Comparison of ENCODE assay signal across 22 cellular contexts in genomic region chr5:159005062-159005461, GRCh38.
DNase-seq lines count a peak whose midpoint lies in the region; ATAC-seq and TF ChIP-seq lines count a peak whose summit lies in the region.
"Had no signal": no experiment of that assay in that cellular context is flagged by ENCODE, and none has a peak within 500 bp of the region (broad histone marks: within the 10 kb centered on the region; RNA-seq: fewer than 3 reads in every experiment).

No MANE protein-coding gene starts in this region.

- no peak overlapping the region for H3K27ac Mint-ChIP-seq in Caco-2 (ENCODE audit: unreplicated experiment)
- no peak overlapping the region for H3K27ac Mint-ChIP-seq in activated naive CD8-positive, alpha-beta T cell treated with anti-CD3 and anti-CD28 coated beads, Interleukin-2, amount 50 U/mL, for 24 hours
- H3K27ac Mint-ChIP-seq: activated naive CD8-positive, alpha-beta T cell treated with anti-CD3 and anti-CD28 coated beads, Interleukin-2, amount 10 ng/mL, durations not matched to agents 7 days and 5 days; activated T-helper 1 cell treated with anti-CD3 and anti-CD28 coated beads, Interleukin-12 subunit alpha, Interleukin-12 subunit beta, Interleukin-2, Interleukin-4 antibody, amounts not matched to agents 30 ng/mL and 10 ng/mL and 1 ng/mL, durations not matched to agents 14 hours and 24 hours and 36 hours; CD4-positive, CD25-positive, alpha-beta regulatory T cell; neural progenitor cell; type B pancreatic cell had no signal

- no peaks in the 10 kb centered on the region for H3K36me3 Mint-ChIP-seq in Caco-2 (ENCODE audit: insufficient read depth, unreplicated experiment)
- H3K36me3 Mint-ChIP-seq in activated naive CD8-positive, alpha-beta T cell treated with anti-CD3 and anti-CD28 coated beads, Interleukin-2, amount 50 U/mL, for 24 hours (ENCODE audit: low read depth) = no peaks in the 10 kb centered on the region
- H3K36me3 Mint-ChIP-seq: activated naive CD8-positive, alpha-beta T cell treated with anti-CD3 and anti-CD28 coated beads, Interleukin-2, amount 10 ng/mL, durations not matched to agents 7 days and 5 days; CD4-positive, CD25-positive, alpha-beta regulatory T cell; neural progenitor cell had no signal

- ATAC-seq in GM19043 (IDR thresholded peaks at IDR 0.05; ENCODE audit: low read depth, unreplicated experiment) (peak; percentile 63), HG02870 (IDR thresholded peaks at IDR 0.05; ENCODE audit: unreplicated experiment) (peak; percentile 66), HG03045 (IDR thresholded peaks at IDR 0.05; ENCODE audit: unreplicated experiment) (no peak)
- no peak for ATAC-seq in activated naive CD8-positive, alpha-beta T cell treated with anti-CD3 and anti-CD28 coated beads, Interleukin-2, amount 50 U/mL, for 24 hours
- ATAC-seq: A549; activated CD4-positive, CD25-positive, alpha-beta regulatory T cell treated with anti-CD3 and anti-CD28 coated beads, Interleukin-2, amount 50 U/mL, for 24 hours; Panc1 had no signal

- H3K4me2 ChIP-seq in BLaER1 (peak overlapping the region; percentile 26), OCI-LY1 (ENCODE audit: low read length) (no peak overlapping the region; the same call in 1 of the 2 replicates)
- H3K4me2 ChIP-seq: A549, neural progenitor cell, SK-N-SH had no signal

- TF ChIP-seq CTCF in OCI-LY1 (IDR thresholded peaks at IDR 0.05; ENCODE audit: low read length) (no peak), Caco-2 (IDR thresholded peaks at IDR 0.05; ENCODE audit: insufficient read depth in 1 of 2, low read depth in 1 of 2, low read length in 1 of 2, severe bottlenecking in 1 of 2, unreplicated experiment in 1 of 2) (no peak)

- H3K9me3 Mint-ChIP-seq in Caco-2 (ENCODE audit: unreplicated experiment) = no peaks in the 10 kb centered on the region
- H3K9me3 Mint-ChIP-seq in activated naive CD8-positive, alpha-beta T cell treated with anti-CD3 and anti-CD28 coated beads, Interleukin-2, amount 50 U/mL, for 24 hours = no peaks in the 10 kb centered on the region
- H3K9me3 Mint-ChIP-seq: activated T-helper 1 cell treated with anti-CD3 and anti-CD28 coated beads, Interleukin-12 subunit alpha, Interleukin-12 subunit beta, Interleukin-2, Interleukin-4 antibody, amounts not matched to agents 30 ng/mL and 10 ng/mL and 1 ng/mL, durations not matched to agents 14 hours and 24 hours and 36 hours; neural progenitor cell; type B pancreatic cell had no signal

- DNase-seq in Caco-2 = no peak
- DNase-seq in activated CD8-positive, alpha-beta memory T cell treated with anti-CD3 and anti-CD28 coated beads for 24 hours = no peak
- DNase-seq in activated naive CD8-positive, alpha-beta T cell treated with anti-CD3 and anti-CD28 coated beads, Interleukin-2, amount 50 U/mL, for 24 hours = no peak
- DNase-seq: activated naive CD8-positive, alpha-beta T cell treated with anti-CD3 and anti-CD28 coated beads, Interleukin-2, amount 10 ng/mL, durations not matched to agents 7 days and 5 days; CD4-positive, CD25-positive, alpha-beta regulatory T cell; DMS153; dorsolateral prefrontal cortex; NCI-H1436 treated with DMSO at 0.1 percent for 48 hours; retina; SK-N-SH; T1000 had no signal

- intact Hi-C loops in Caco-2 (cut with micrococcal nuclease; ENCODE audit: unreplicated experiment) = no loop called here

- no peak overlapping the region for H2AFZ ChIP-seq in OCI-LY1 (ENCODE audit: low read length)
- H2AFZ ChIP-seq: neural progenitor cell had no signal

- no peaks in the 10 kb centered on the region for H3K4me1 Mint-ChIP-seq in Caco-2 (ENCODE audit: low read depth, unreplicated experiment)
- H3K4me1 Mint-ChIP-seq in activated naive CD8-positive, alpha-beta T cell treated with anti-CD3 and anti-CD28 coated beads, Interleukin-2, amount 50 U/mL, for 24 hours = peaks cover 22% of the 10 kb centered on the region
- H3K4me1 Mint-ChIP-seq: activated naive CD8-positive, alpha-beta T cell treated with anti-CD3 and anti-CD28 coated beads, Interleukin-2, amount 10 ng/mL, durations not matched to agents 7 days and 5 days had no signal

- H3K4me3 ChIP-seq in BLaER1 = no peak overlapping the region
- H3K4me3 ChIP-seq in OCI-LY1 (ENCODE audit: low read depth, low read length, poor library complexity, severe bottlenecking) = no peak overlapping the region
- no peak overlapping the region for H3K4me3 ChIP-seq in Caco-2 (ENCODE audit: low read depth, low read length)
- H3K4me3 ChIP-seq: A549, dorsolateral prefrontal cortex, neural progenitor cell had no signal

- H3K36me3 ChIP-seq in BLaER1 (peaks cover 87% of the 10 kb centered on the region), OCI-LY1 (ENCODE audit: insufficient read depth, low read length) (peaks cover 10% of the 10 kb centered on the region; the same call in 1 of the 2 replicates), Caco-2 (ENCODE audit: control insufficient read depth, insufficient read depth, low read length) (no peaks in the 10 kb centered on the region)
- H3K36me3 ChIP-seq: neural progenitor cell had no signal

- H3K4me3 Mint-ChIP-seq in Caco-2 (ENCODE audit: unreplicated experiment) = no peak overlapping the region
- no peak overlapping the region for H3K4me3 Mint-ChIP-seq in activated naive CD8-positive, alpha-beta T cell treated with anti-CD3 and anti-CD28 coated beads, Interleukin-2, amount 50 U/mL, for 24 hours
- H3K4me3 Mint-ChIP-seq: activated naive CD8-positive, alpha-beta T cell treated with anti-CD3 and anti-CD28 coated beads, Interleukin-2, amount 10 ng/mL, durations not matched to agents 7 days and 5 days; activated T-helper 1 cell treated with anti-CD3 and anti-CD28 coated beads, Interleukin-12 subunit alpha, Interleukin-12 subunit beta, Interleukin-2, Interleukin-4 antibody, amounts not matched to agents 30 ng/mL and 10 ng/mL and 1 ng/mL, durations not matched to agents 14 hours and 24 hours and 36 hours; CD4-positive, CD25-positive, alpha-beta regulatory T cell; neural progenitor cell; type B pancreatic cell had no signal

- no peaks in the 10 kb centered on the region; the same call in 1 of the 2 replicates for H3F3A ChIP-seq in OCI-LY1 (ENCODE audit: insufficient read depth, low read length)

- H3K9me3 ChIP-seq in BLaER1 = no peaks in the 10 kb centered on the region
- no peaks in the 10 kb centered on the region for H3K9me3 ChIP-seq in OCI-LY1 (ENCODE audit: low read length)
- H3K9me3 ChIP-seq in Caco-2 = no peaks in the 10 kb centered on the region
- H3K9me3 ChIP-seq: A549, SK-N-SH had no signal

- CTCF ChIA-PET in Caco-2 (lab: Charles Lee) = no interaction called here

- H3K9ac ChIP-seq in BLaER1 (no peak overlapping the region), OCI-LY1 (ENCODE audit: low read length) (no peak overlapping the region)
- H3K9ac ChIP-seq: neural progenitor cell, SK-N-SH had no signal

- BruUV-seq in Caco-2 (replicated peaks; lab: Mats Ljungman, UMichigan) = no TSS peak

- no peaks in the 10 kb centered on the region for H3K27me3 ChIP-seq in BLaER1
- no peaks in the 10 kb centered on the region for H3K27me3 ChIP-seq in OCI-LY1 (ENCODE audit: insufficient read depth, low read length)
- no peaks in the 10 kb centered on the region; the same call in 1 of the 2 replicates for H3K27me3 ChIP-seq in Caco-2 (replicated peaks; ENCODE audit: control insufficient read depth, insufficient read depth, low read length)

- no peak overlapping the region for H3K27ac ChIP-seq in BLaER1
- H3K27ac ChIP-seq in OCI-LY1 (ENCODE audit: low read depth, low read length, poor library complexity, severe bottlenecking) = peak overlapping the region; percentile 74
- H3K27ac ChIP-seq: A549, dorsolateral prefrontal cortex, neural progenitor cell had no signal

- H4K20me1 ChIP-seq in BLaER1 = peaks cover 100% of the 10 kb centered on the region
- H4K20me1 ChIP-seq in OCI-LY1 (ENCODE audit: insufficient read depth, low read length) = no peaks in the 10 kb centered on the region

- peaks cover 14% of the 10 kb centered on the region for H3K27me3 Mint-ChIP-seq in Caco-2 (ENCODE audit: insufficient read depth, unreplicated experiment)
- H3K27me3 Mint-ChIP-seq in activated naive CD8-positive, alpha-beta T cell treated with anti-CD3 and anti-CD28 coated beads, Interleukin-2, amount 50 U/mL, for 24 hours = peaks cover 5% of the 10 kb centered on the region

- POLR2A ChIA-PET in Caco-2 (lab: Charles Lee) = no interaction called here

- peaks cover 92% of the 10 kb centered on the region for H3K4me1 ChIP-seq in BLaER1
- H3K4me1 ChIP-seq in OCI-LY1 (ENCODE audit: insufficient read depth, low read length, severe bottlenecking) = peaks cover 81% of the 10 kb centered on the region
- H3K4me1 ChIP-seq in Caco-2 = no peaks in the 10 kb centered on the region
- H3K4me1 ChIP-seq: neural progenitor cell had no signal

- H3K9me2 ChIP-seq in OCI-LY1 (ENCODE audit: low read depth, low read length) = no peaks in the 10 kb centered on the region
- H3K9me2 ChIP-seq: SK-N-SH had no signal

- H3K79me2 ChIP-seq in OCI-LY1 (ENCODE audit: insufficient read depth, low read length) = peaks cover 49% of the 10 kb centered on the region

Comparison
In these comparisons a context has a peak if more than half of its experiments do, and no peak if none do; other contexts are left out.
1. ATAC-seq: peak in GM19043 (single experiment) and HG02870 (single experiment); none in HG03045 (single experiment) and activated naive CD8-positive, alpha-beta T cell treated with anti-CD3 and anti-CD28 coated beads, Interleukin-2, amount 50 U/mL, for 24 hours (single experiment).